1 cellular context compared by ENCODE assay signal in the genomic region with DNA sequence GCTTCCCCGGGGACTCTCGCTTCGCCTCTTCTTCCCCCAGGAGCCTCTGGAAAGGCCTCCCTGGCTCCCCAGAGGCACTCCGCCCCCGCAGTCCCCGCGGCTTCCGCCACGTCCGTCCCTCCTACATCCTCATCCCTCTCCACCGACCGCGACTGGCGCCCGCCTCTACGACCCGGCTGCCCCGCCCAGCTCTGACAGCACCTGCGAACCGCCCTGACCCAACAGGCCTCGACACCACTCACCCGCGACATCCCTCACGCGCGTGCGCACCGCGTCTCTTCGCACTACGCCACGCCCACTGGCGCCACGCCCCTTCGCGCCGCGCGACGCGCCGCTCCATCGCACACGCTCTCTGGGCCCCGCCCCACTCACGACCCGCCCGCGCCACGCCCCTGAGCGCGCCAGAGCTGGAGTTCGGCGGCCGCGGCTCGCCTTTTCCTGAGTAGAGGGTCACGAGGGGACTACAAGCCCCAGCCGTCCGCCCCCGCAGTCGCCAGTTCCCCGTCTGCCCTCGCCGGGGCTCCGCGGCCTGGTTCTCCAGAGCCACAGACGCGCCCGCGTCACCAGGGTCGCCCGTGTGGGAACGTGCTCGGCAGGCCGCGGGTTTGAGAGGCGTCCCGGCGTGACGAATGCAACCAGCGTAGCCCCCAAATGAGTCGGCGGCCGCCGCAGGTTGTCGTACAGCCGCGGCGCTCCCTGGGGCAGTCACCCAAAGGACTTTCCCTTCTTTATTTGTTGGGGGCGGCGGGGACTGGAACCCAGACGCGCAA.
TF ChIP-seq lines count a peak whose summit lies in the region.

No MANE protein-coding gene starts in this region.

TF ChIP-seq in HepG2, 621 proteins besides CTCF, POLR2A, EP300 and RAD21 (continued from another document and continues in another):
- TF ChIP-seq, protein P1, sequence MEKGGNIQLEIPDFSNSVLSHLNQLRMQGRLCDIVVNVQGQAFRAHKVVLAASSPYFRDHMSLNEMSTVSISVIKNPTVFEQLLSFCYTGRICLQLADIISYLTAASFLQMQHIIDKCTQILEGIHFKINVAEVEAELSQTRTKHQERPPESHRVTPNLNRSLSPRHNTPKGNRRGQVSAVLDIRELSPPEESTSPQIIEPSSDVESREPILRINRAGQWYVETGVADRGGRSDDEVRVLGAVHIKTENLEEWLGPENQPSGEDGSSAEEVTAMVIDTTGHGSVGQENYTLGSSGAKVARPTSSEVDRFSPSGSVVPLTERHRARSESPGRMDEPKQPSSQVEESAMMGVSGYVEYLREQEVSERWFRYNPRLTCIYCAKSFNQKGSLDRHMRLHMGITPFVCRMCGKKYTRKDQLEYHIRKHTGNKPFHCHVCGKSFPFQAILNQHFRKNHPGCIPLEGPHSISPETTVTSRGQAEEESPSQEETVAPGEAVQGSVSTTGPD (CRISPR knock-in tag; IDR thresholded peaks at IDR 0.05) = no peak; the same call in 1 of the 2 replicates
- TF ChIP-seq TBX2 (CRISPR knock-in tag; IDR thresholded peaks at IDR 0.05; ENCODE audit: borderline replicate concordance) (peak; percentile 96), CHCHD3 (CRISPR knock-in tag; IDR thresholded peaks at IDR 0.05) (no peak), PHB2 (IDR thresholded peaks at IDR 0.05; ENCODE audit: partially characterized antibody) (no peak), ZNF713 (CRISPR knock-in tag; IDR thresholded peaks at IDR 0.05) (peak; percentile 71; the same call in 1 of the 2 replicates), ZNF224 (CRISPR knock-in tag; IDR thresholded peaks at IDR 0.05) (peak; percentile 99), ONECUT2 (CRISPR knock-in tag; IDR thresholded peaks at IDR 0.05) (no peak), KLF15 (CRISPR knock-in tag; IDR thresholded peaks at IDR 0.05; ENCODE audit: borderline replicate concordance) (peak; percentile 28; the same call in 1 of the 2 replicates), FOXA1 (IDR thresholded peaks at IDR 0.05) (no peak), FOXA1 (CRISPR knock-in tag; IDR thresholded peaks at IDR 0.05) (peak; percentile 32; the same call in 1 of the 2 replicates), HOXA9 (CRISPR knock-in tag; IDR thresholded peaks at IDR 0.05; ENCODE audit: borderline replicate concordance) (peak; percentile 98), DMAP1 (CRISPR knock-in tag; IDR thresholded peaks at IDR 0.05) (peak; percentile 92), MBNL3 (CRISPR knock-in tag; conservative IDR thresholded peaks at IDR 0.05) (no peak), ZNF251 (CRISPR knock-in tag; IDR thresholded peaks at IDR 0.05) (0 out of 2 replicates have a peak, but pooled peaks have one; percentile 21), ZKSCAN8 (CRISPR knock-in tag; IDR thresholded peaks at IDR 0.05; ENCODE audit: borderline replicate concordance) (no peak), DPF2 (CRISPR knock-in tag; IDR thresholded peaks at IDR 0.05; ENCODE audit: borderline replicate concordance, low read depth) (no peak), ZNF878 (CRISPR knock-in tag; IDR thresholded peaks at IDR 0.05) (peak; percentile 70; the same call in 1 of the 2 replicates), RAD51 (IDR thresholded peaks at IDR 0.05; ENCODE audit: borderline replicate concordance) (no peak), NR2F6 (IDR thresholded peaks at IDR 0.05) (no peak), NR2F6 (CRISPR knock-in tag; IDR thresholded peaks at IDR 0.05) (peak; percentile 56; the same call in 1 of the 2 replicates), SP5 (CRISPR knock-in tag; IDR thresholded peaks at IDR 0.05; ENCODE audit: borderline replicate concordance, low read depth) (peak; percentile 95), SMYD3 (CRISPR knock-in tag; IDR thresholded peaks at IDR 0.05) (peak; percentile 93; the same call in 1 of the 2 replicates), ZSCAN25 (CRISPR knock-in tag; IDR thresholded peaks at IDR 0.05) (peak; percentile 85), JUN (CRISPR knock-in tag; IDR thresholded peaks at IDR 0.05) (no peak), ZNF724P (CRISPR knock-in tag; IDR thresholded peaks at IDR 0.05; ENCODE audit: borderline replicate concordance) (no peak; the same call in 1 of the 2 replicates), SETDB1 (CRISPR knock-in tag; IDR thresholded peaks at IDR 0.05; ENCODE audit: borderline replicate concordance) (no peak), ZNF143 (CRISPR knock-in tag; IDR thresholded peaks at IDR 0.05) (no peak; the same call in 1 of the 2 replicates), RFX3 (CRISPR knock-in tag; IDR thresholded peaks at IDR 0.05) (no peak), IKZF1 (IDR thresholded peaks at IDR 0.05) (no peak), ZNF329 (CRISPR knock-in tag; IDR thresholded peaks at IDR 0.05; ENCODE audit: low read depth) (peak; percentile 92)
- TF ChIP-seq, protein P2, sequence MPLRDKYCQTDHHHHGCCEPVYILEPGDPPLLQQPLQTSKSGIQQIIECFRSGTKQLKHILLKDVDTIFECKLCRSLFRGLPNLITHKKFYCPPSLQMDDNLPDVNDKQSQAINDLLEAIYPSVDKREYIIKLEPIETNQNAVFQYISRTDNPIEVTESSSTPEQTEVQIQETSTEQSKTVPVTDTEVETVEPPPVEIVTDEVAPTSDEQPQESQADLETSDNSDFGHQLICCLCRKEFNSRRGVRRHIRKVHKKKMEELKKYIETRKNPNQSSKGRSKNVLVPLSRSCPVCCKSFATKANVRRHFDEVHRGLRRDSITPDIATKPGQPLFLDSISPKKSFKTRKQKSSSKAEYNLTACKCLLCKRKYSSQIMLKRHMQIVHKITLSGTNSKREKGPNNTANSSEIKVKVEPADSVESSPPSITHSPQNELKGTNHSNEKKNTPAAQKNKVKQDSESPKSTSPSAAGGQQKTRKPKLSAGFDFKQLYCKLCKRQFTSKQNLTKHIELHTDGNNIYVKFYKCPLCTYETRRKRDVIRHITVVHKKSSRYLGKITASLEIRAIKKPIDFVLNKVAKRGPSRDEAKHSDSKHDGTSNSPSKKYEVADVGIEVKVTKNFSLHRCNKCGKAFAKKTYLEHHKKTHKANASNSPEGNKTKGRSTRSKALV (CRISPR knock-in tag; IDR thresholded peaks at IDR 0.05) = peak; percentile 88
- TF ChIP-seq, protein P3, sequence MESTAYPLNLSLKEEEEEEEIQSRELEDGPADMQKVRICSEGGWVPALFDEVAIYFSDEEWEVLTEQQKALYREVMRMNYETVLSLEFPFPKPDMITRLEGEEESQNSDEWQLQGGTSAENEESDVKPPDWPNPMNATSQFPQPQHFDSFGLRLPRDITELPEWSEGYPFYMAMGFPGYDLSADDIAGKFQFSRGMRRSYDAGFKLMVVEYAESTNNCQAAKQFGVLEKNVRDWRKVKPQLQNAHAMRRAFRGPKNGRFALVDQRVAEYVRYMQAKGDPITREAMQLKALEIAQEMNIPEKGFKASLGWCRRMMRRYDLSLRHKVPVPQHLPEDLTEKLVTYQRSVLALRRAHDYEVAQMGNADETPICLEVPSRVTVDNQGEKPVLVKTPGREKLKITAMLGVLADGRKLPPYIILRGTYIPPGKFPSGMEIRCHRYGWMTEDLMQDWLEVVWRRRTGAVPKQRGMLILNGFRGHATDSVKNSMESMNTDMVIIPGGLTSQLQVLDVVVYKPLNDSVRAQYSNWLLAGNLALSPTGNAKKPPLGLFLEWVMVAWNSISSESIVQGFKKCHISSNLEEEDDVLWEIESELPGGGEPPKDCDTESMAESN (CRISPR knock-in tag; conservative IDR thresholded peaks at IDR 0.05) = peak; percentile 94
- TF ChIP-seq, protein P4, sequence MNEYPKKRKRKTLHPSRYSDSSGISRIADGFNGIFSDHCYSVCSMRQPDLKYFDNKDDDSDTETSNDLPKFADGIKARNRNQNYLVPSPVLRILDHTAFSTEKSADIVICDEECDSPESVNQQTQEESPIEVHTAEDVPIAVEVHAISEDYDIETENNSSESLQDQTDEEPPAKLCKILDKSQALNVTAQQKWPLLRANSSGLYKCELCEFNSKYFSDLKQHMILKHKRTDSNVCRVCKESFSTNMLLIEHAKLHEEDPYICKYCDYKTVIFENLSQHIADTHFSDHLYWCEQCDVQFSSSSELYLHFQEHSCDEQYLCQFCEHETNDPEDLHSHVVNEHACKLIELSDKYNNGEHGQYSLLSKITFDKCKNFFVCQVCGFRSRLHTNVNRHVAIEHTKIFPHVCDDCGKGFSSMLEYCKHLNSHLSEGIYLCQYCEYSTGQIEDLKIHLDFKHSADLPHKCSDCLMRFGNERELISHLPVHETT (CRISPR knock-in tag; conservative IDR thresholded peaks at IDR 0.05) = peak; percentile 59
- TF ChIP-seq, protein P5, sequence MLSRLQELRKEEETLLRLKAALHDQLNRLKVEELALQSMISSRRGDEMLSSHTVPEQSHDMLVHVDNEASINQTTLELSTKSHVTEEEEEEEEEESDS (CRISPR knock-in tag; IDR thresholded peaks at IDR 0.05; ENCODE audit: borderline replicate concordance) = peak; percentile 57; the same call in 1 of the 2 replicates
- TF ChIP-seq, protein P6, sequence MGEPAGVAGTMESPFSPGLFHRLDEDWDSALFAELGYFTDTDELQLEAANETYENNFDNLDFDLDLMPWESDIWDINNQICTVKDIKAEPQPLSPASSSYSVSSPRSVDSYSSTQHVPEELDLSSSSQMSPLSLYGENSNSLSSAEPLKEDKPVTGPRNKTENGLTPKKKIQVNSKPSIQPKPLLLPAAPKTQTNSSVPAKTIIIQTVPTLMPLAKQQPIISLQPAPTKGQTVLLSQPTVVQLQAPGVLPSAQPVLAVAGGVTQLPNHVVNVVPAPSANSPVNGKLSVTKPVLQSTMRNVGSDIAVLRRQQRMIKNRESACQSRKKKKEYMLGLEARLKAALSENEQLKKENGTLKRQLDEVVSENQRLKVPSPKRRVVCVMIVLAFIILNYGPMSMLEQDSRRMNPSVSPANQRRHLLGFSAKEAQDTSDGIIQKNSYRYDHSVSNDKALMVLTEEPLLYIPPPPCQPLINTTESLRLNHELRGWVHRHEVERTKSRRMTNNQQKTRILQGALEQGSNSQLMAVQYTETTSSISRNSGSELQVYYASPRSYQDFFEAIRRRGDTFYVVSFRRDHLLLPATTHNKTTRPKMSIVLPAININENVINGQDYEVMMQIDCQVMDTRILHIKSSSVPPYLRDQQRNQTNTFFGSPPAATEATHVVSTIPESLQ (CRISPR knock-in tag; conservative IDR thresholded peaks at IDR 0.05) = no peak
- TF ChIP-seq, protein P7, sequence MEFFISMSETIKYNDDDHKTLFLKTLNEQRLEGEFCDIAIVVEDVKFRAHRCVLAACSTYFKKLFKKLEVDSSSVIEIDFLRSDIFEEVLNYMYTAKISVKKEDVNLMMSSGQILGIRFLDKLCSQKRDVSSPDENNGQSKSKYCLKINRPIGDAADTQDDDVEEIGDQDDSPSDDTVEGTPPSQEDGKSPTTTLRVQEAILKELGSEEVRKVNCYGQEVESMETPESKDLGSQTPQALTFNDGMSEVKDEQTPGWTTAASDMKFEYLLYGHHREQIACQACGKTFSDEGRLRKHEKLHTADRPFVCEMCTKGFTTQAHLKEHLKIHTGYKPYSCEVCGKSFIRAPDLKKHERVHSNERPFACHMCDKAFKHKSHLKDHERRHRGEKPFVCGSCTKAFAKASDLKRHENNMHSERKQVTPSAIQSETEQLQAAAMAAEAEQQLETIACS (CRISPR knock-in tag; IDR thresholded peaks at IDR 0.05) = peak; percentile 74
- TF ChIP-seq, protein P8, sequence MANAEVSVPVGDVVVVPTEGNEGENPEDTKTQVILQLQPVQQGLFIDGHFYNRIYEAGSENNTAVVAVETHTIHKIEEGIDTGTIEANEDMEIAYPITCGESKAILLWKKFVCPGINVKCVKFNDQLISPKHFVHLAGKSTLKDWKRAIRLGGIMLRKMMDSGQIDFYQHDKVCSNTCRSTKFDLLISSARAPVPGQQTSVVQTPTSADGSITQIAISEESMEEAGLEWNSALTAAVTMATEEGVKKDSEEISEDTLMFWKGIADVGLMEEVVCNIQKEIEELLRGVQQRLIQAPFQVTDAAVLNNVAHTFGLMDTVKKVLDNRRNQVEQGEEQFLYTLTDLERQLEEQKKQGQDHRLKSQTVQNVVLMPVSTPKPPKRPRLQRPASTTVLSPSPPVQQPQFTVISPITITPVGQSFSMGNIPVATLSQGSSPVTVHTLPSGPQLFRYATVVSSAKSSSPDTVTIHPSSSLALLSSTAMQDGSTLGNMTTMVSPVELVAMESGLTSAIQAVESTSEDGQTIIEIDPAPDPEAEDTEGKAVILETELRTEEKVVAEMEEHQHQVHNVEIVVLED (CRISPR knock-in tag; IDR thresholded peaks at IDR 0.05; ENCODE audit: borderline replicate concordance) = peak; percentile 96
- TF ChIP-seq, protein P9, sequence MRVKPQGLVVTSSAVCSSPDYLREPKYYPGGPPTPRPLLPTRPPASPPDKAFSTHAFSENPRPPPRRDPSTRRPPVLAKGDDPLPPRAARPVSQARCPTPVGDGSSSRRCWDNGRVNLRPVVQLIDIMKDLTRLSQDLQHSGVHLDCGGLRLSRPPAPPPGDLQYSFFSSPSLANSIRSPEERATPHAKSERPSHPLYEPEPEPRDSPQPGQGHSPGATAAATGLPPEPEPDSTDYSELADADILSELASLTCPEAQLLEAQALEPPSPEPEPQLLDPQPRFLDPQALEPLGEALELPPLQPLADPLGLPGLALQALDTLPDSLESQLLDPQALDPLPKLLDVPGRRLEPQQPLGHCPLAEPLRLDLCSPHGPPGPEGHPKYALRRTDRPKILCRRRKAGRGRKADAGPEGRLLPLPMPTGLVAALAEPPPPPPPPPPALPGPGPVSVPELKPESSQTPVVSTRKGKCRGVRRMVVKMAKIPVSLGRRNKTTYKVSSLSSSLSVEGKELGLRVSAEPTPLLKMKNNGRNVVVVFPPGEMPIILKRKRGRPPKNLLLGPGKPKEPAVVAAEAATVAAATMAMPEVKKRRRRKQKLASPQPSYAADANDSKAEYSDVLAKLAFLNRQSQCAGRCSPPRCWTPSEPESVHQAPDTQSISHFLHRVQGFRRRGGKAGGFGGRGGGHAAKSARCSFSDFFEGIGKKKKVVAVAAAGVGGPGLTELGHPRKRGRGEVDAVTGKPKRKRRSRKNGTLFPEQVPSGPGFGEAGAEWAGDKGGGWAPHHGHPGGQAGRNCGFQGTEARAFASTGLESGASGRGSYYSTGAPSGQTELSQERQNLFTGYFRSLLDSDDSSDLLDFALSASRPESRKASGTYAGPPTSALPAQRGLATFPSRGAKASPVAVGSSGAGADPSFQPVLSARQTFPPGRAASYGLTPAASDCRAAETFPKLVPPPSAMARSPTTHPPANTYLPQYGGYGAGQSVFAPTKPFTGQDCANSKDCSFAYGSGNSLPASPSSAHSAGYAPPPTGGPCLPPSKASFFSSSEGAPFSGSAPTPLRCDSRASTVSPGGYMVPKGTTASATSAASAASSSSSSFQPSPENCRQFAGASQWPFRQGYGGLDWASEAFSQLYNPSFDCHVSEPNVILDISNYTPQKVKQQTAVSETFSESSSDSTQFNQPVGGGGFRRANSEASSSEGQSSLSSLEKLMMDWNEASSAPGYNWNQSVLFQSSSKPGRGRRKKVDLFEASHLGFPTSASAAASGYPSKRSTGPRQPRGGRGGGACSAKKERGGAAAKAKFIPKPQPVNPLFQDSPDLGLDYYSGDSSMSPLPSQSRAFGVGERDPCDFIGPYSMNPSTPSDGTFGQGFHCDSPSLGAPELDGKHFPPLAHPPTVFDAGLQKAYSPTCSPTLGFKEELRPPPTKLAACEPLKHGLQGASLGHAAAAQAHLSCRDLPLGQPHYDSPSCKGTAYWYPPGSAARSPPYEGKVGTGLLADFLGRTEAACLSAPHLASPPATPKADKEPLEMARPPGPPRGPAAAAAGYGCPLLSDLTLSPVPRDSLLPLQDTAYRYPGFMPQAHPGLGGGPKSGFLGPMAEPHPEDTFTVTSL (CRISPR knock-in tag; IDR thresholded peaks at IDR 0.05; ENCODE audit: borderline replicate concordance) = 0 out of 2 replicates have a peak, but pooled peaks have one; percentile 49
- TF ChIP-seq, protein P10, sequence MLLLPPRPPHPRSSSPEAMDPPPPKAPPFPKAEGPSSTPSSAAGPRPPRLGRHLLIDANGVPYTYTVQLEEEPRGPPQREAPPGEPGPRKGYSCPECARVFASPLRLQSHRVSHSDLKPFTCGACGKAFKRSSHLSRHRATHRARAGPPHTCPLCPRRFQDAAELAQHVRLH (CRISPR knock-in tag; IDR thresholded peaks at IDR 0.05; ENCODE audit: borderline replicate concordance, low read depth) = peak; percentile 83
